In the genomic region with DNA sequence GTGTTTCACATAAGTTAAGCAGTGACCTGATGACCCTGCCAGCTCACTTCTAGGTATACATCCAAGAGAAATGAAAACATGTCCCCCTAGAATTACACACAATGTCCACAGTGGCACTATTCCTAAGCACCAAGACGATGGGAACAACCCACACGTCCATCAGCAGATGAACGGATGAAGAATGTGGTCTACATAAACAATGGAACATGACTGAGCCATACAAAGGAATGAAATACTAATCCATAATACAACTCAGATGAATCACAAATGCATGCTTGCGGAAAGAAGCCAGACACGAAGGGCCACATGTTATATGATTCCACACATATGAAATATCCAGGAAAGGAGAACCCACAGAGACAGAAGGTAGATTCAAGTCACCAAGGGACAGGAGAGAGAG, we compare ENCODE assay signal across 18 cellular contexts. TPM values are rescaled to one million over a fixed set of nuclear protein-coding genes. Genes with fewer than 3 reads are reported as not detected.
DNase-seq lines count a peak whose midpoint lies in the region; ATAC-seq lines count a peak whose summit lies in the region.
"Had no signal": no experiment of that assay in that cellular context is flagged by ENCODE, and none has a peak within 500 bp of the region (broad histone marks: within the 10 kb centered on the region; RNA-seq: fewer than 3 reads in every experiment).

No MANE protein-coding gene starts in this region.

- in situ Hi-C loops in G401 (cut with HindIII; ENCODE audit: low sequenced_read_pairs) (no loop called here), HAP-1 (cut with MboI; ENCODE audit: low sequenced_read_pairs) (no loop called here)

- H3K4me3 Mint-ChIP-seq in activated CD4-positive, alpha-beta T cell treated with anti-CD3 and anti-CD28 coated beads for 36 hours, result no peak overlapping the region
- H3K4me3 Mint-ChIP-seq in activated CD4-positive, alpha-beta T cell treated with anti-CD3 and anti-CD28 coated beads, Interleukin-2, amount 10 ng/mL, durations not matched to agents 24 days and 14 days, result no peak overlapping the region
- no peak overlapping the region for H3K4me3 Mint-ChIP-seq in naive thymus-derived CD8-positive, alpha-beta T cell
- H3K4me3 Mint-ChIP-seq: neural crest cell had no signal

- peak overlapping the region; percentile 51 for H3K27ac Mint-ChIP-seq in activated CD4-positive, alpha-beta T cell treated with anti-CD3 and anti-CD28 coated beads for 36 hours
- H3K27ac Mint-ChIP-seq in activated CD4-positive, alpha-beta T cell treated with anti-CD3 and anti-CD28 coated beads, Interleukin-2, amount 10 ng/mL, durations not matched to agents 24 days and 14 days, result no peak overlapping the region
- H3K27ac Mint-ChIP-seq in naive thymus-derived CD8-positive, alpha-beta T cell, result peak overlapping the region in 6 of 10 donors; percentile 41 to 68 (median 61)

- intact Hi-C loops in activated CD4-positive, alpha-beta T cell treated with anti-CD3 and anti-CD28 coated beads for 36 hours (cut with DNase I, micrococcal nuclease), result no loop called here
- intact Hi-C loops in activated CD4-positive, alpha-beta T cell treated with anti-CD3 and anti-CD28 coated beads, Interleukin-2, amount 10 ng/mL, durations not matched to agents 24 days and 14 days (cut with micrococcal nuclease), result no loop called here

- no peaks in the 10 kb centered on the region for H3K27me3 ChIP-seq in HAP-1 (ENCODE audit: low read depth)
- H3K27me3 ChIP-seq: SJCRH30 had no signal

- H3K4me1 Mint-ChIP-seq in activated CD4-positive, alpha-beta T cell treated with anti-CD3 and anti-CD28 coated beads for 36 hours, result peaks cover 57% of the 10 kb centered on the region
- H3K4me1 Mint-ChIP-seq in activated CD4-positive, alpha-beta T cell treated with anti-CD3 and anti-CD28 coated beads, Interleukin-2, amount 10 ng/mL, durations not matched to agents 24 days and 14 days, result peaks cover 38% of the 10 kb centered on the region
- peaks cover 36 to 79% (median 71%) of the 10 kb centered on the region in 4 donors for H3K4me1 Mint-ChIP-seq in naive thymus-derived CD8-positive, alpha-beta T cell

- no peaks in the 10 kb centered on the region for H3K9me3 ChIP-seq in HAP-1
- H3K9me3 ChIP-seq: SJCRH30 had no signal

- H3K27me3 Mint-ChIP-seq in activated CD4-positive, alpha-beta T cell treated with anti-CD3 and anti-CD28 coated beads for 36 hours, result no peaks in the 10 kb centered on the region
- H3K27me3 Mint-ChIP-seq in activated CD4-positive, alpha-beta T cell treated with anti-CD3 and anti-CD28 coated beads, Interleukin-2, amount 10 ng/mL, durations not matched to agents 24 days and 14 days, result no peaks in the 10 kb centered on the region
- H3K27me3 Mint-ChIP-seq in naive thymus-derived CD8-positive, alpha-beta T cell, result no peaks in the 10 kb centered on the region

- CTCF ChIA-PET in activated CD4-positive, alpha-beta T cell treated with anti-CD3 and anti-CD28 coated beads for 36 hours (lab: Charles Lee), result no interaction called here

- H3K4me1 ChIP-seq in HAP-1, result no peaks in the 10 kb centered on the region

- H3K36me3 ChIP-seq in HAP-1 (replicated peaks), result peaks cover 88% of the 10 kb centered on the region

- no peaks in the 10 kb centered on the region for H3K9me3 Mint-ChIP-seq in activated CD4-positive, alpha-beta T cell treated with anti-CD3 and anti-CD28 coated beads for 36 hours (ENCODE audit: low read depth)
- H3K9me3 Mint-ChIP-seq in activated CD4-positive, alpha-beta T cell treated with anti-CD3 and anti-CD28 coated beads, Interleukin-2, amount 10 ng/mL, durations not matched to agents 24 days and 14 days, result no peaks in the 10 kb centered on the region
- no peaks in the 10 kb centered on the region for H3K9me3 Mint-ChIP-seq in naive thymus-derived CD8-positive, alpha-beta T cell
- H3K9me3 Mint-ChIP-seq: neural crest cell had no signal

- H3K36me3 Mint-ChIP-seq in activated CD4-positive, alpha-beta T cell treated with anti-CD3 and anti-CD28 coated beads for 36 hours (ENCODE audit: low read depth), result peaks cover 70% of the 10 kb centered on the region
- peaks cover 50% of the 10 kb centered on the region for H3K36me3 Mint-ChIP-seq in activated CD4-positive, alpha-beta T cell treated with anti-CD3 and anti-CD28 coated beads, Interleukin-2, amount 10 ng/mL, durations not matched to agents 24 days and 14 days (ENCODE audit: low read depth)
- H3K36me3 Mint-ChIP-seq in naive thymus-derived CD8-positive, alpha-beta T cell, result peaks cover 0 to 71% (median 3%) of the 10 kb centered on the region in 3 donors

- DNase-seq in activated CD4-positive, alpha-beta T cell treated with anti-CD3 and anti-CD28 coated beads for 36 hours, result no peak
- no peak for DNase-seq in activated CD4-positive, alpha-beta T cell treated with anti-CD3 and anti-CD28 coated beads, Interleukin-2, amount 10 ng/mL, durations not matched to agents 24 days and 14 days
- peak; percentile 67 for DNase-seq in HCEC 1CT
- peak; percentile 51 for DNase-seq in amniotic epithelial cell (ENCODE audit: low read depth)
- no peak for DNase-seq in naive thymus-derived CD8-positive, alpha-beta T cell
- DNase-seq in G401 (ENCODE audit: low spot score), result no peak
- no peak for DNase-seq in HAP-1 (ENCODE audit: low spot score in 2 of 2)
- DNase-seq: activated naive CD4-positive, alpha-beta T cell treated with Interleukin-2 at 50 U/mL for 16 hours; left colon; NCI-H187; NCI-H226; PC-9; SJCRH30; substantia nigra had no signal

- POLR2A ChIA-PET in activated CD4-positive, alpha-beta T cell treated with anti-CD3 and anti-CD28 coated beads for 36 hours (lab: Charles Lee), result no interaction called here
- POLR2A ChIA-PET in naive thymus-derived CD8-positive, alpha-beta T cell (lab: Charles Lee), result no interaction called here

- no peak for ATAC-seq in activated CD4-positive, alpha-beta T cell treated with anti-CD3 and anti-CD28 coated beads for 36 hours
- no peak for ATAC-seq in naive thymus-derived CD8-positive, alpha-beta T cell
- ATAC-seq in GM18861 (IDR thresholded peaks at IDR 0.05; ENCODE audit: unreplicated experiment), result no peak
- ATAC-seq: activated CD4-positive, CD25-positive, alpha-beta regulatory T cell treated with anti-CD3 and anti-CD28 coated beads, Interleukin-2, amount 50 U/mL, for 24 hours; HCT116; left colon had no signal

- H3K4me3 ChIP-seq in HAP-1, result no peak overlapping the region
- H3K4me3 ChIP-seq: PC-9, SJCRH30 had no signal

RNA-seq across cellular contexts. Expression of gene USP22, which starts 17.4 kb away (rescaled TPM):
- 100 to 1,000 TPM; 148 to 173 TPM for total RNA-seq in activated CD4-positive, alpha-beta T cell treated with anti-CD3 and anti-CD28 coated beads for 36 hours
- 144 and 152 TPM in 2 replicates for total RNA-seq in activated CD4-positive, alpha-beta T cell treated with anti-CD3 and anti-CD28 coated beads, Interleukin-2, amount 10 ng/mL, durations not matched to agents 24 days and 14 days
- 100 to 1,000 TPM; 149 to 155 TPM for total RNA-seq in naive thymus-derived CD8-positive, alpha-beta T cell
- 10 to 100 TPM; 33.6 to 40.3 (median 34.3) TPM for polyA plus RNA-seq in naive thymus-derived CD8-positive, alpha-beta T cell
- total RNA-seq in G401 (2014; rRNA removed; shearing (Covaris generic)), result 250 and 300 TPM in 2 replicates

Comparison
In these comparisons a context has a peak if more than half of its experiments do, and no peak if none do; other contexts are left out.
1. DNase-seq: peak in HCEC 1CT (single experiment) and amniotic epithelial cell (single experiment); none in activated CD4-positive, alpha-beta T cell treated with anti-CD3 and anti-CD28 coated beads for 36 hours (single experiment), activated CD4-positive, alpha-beta T cell treated with anti-CD3 and anti-CD28 coated beads, Interleukin-2, amount 10 ng/mL, durations not matched to agents 24 days and 14 days (single experiment), naive thymus-derived CD8-positive, alpha-beta T cell (0 of 10), G401 (single experiment) and HAP-1 (0 of 2).